ENCODE assay signal across 15 cellular contexts in genomic region chr15:58398643-58399042, GRCh38. TPM values are rescaled to one million over a fixed set of nuclear protein-coding genes. Genes with fewer than 3 reads are reported as not detected.
"Had no signal": no experiment of that assay in that cellular context is flagged by ENCODE, and none has a peak within 500 bp of the region (broad histone marks: within the 10 kb centered on the region; RNA-seq: fewer than 3 reads in every experiment).

No MANE protein-coding gene starts in this region.

- H3K27ac ChIP-seq: colonic mucosa, esophagus squamous epithelium, gastroesophageal sphincter, testis had no signal

- H3K36me3 Mint-ChIP-seq: naive thymus-derived CD4-positive, alpha-beta T cell; stimulated activated naive B cell treated with anti-CD40 and anti-IgM and Interleukin-4, amounts not matched to agents 10 μg/mL and 1 μg/mL and 100 μg/mL, for 72 hours had no signal

- H3K4me3 ChIP-seq: colonic mucosa, esophagus squamous epithelium, gastroesophageal sphincter, testis had no signal

- H3K4me1 ChIP-seq: colonic mucosa, gastroesophageal sphincter, testis had no signal

- H3K27me3 ChIP-seq: colonic mucosa, esophagus squamous epithelium, testis had no signal

- H3K9me3 Mint-ChIP-seq: nephron progenitor cell; stimulated activated naive B cell treated with anti-CD40 and anti-IgM and Interleukin-4, amounts not matched to agents 10 μg/mL and 1 μg/mL and 100 μg/mL, for 72 hours; stimulated activated naive CD8-positive, alpha-beta T cell treated with anti-CD3 and anti-CD28 coated beads, Interleukin-15, amount 100 ng/mL, for 72 hours had no signal

- H3K4me1 Mint-ChIP-seq: stimulated activated naive B cell treated with anti-CD40 and anti-IgM and Interleukin-4, amounts not matched to agents 10 μg/mL and 1 μg/mL and 100 μg/mL, for 72 hours; stimulated activated naive CD8-positive, alpha-beta T cell treated with anti-CD3 and anti-CD28 coated beads, Interleukin-15, amount 100 ng/mL, for 72 hours had no signal

- H3K9me3 ChIP-seq: colonic mucosa, esophagus squamous epithelium, gastroesophageal sphincter, testis had no signal

- H3K4me3 Mint-ChIP-seq: naive thymus-derived CD4-positive, alpha-beta T cell; nephron progenitor cell; stimulated activated naive B cell treated with anti-CD40 and anti-IgM and Interleukin-4, amounts not matched to agents 10 μg/mL and 1 μg/mL and 100 μg/mL, for 72 hours; stimulated activated naive CD8-positive, alpha-beta T cell treated with anti-CD3 and anti-CD28 coated beads, Interleukin-15, amount 100 ng/mL, for 72 hours had no signal

- H3K36me3 ChIP-seq: colonic mucosa, esophagus squamous epithelium, gastroesophageal sphincter had no signal

- DNase-seq: colonic mucosa; dermis blood vessel endothelial cell; esophagus squamous epithelium; foreskin fibroblast; glutamatergic neuron; naive thymus-derived CD4-positive, alpha-beta T cell; nephron progenitor cell; stimulated activated CD4-positive, alpha-beta T cell treated with anti-CD3 and anti-CD28 coated beads, Interleukin-2, amount 100 ng/mL, for 24 hours; stimulated activated CD4-positive, alpha-beta T cell treated with anti-CD3 and anti-CD28 coated beads, Interleukin-4, amount 100 ng/mL, for 4 hours; stimulated activated naive B cell treated with anti-CD40 and anti-IgM and Interleukin-4, amounts not matched to agents 10 μg/mL and 1 μg/mL and 100 μg/mL, for 72 hours; stimulated activated naive CD8-positive, alpha-beta T cell treated with anti-CD3 and anti-CD28 coated beads, Interleukin-15, amount 100 ng/mL, for 72 hours; testis had no signal

- H3K27ac Mint-ChIP-seq: nephron progenitor cell; stimulated activated naive B cell treated with anti-CD40 and anti-IgM and Interleukin-4, amounts not matched to agents 10 μg/mL and 1 μg/mL and 100 μg/mL, for 72 hours; stimulated activated naive CD8-positive, alpha-beta T cell treated with anti-CD3 and anti-CD28 coated beads, Interleukin-15, amount 100 ng/mL, for 72 hours had no signal

RNA-seq across cellular contexts. Expression of gene LIPC, which starts 33.1 kb away (rescaled TPM):
- total RNA-seq: lung microvascular endothelial cell, osteocyte had no signal
